1 cellular context compared by ENCODE assay signal in genomic region chr5:140295414-140295813, GRCh38.
TF ChIP-seq lines count a peak whose summit lies in the region.

No MANE protein-coding gene starts in this region.

TF ChIP-seq in WTC11, 78 proteins besides CTCF, POLR2A, EP300 and RAD21 (continued from another document):
- no peak for TF ChIP-seq FOXP4 (CRISPR knock-in tag; IDR thresholded peaks at IDR 0.05)
- no peak for TF ChIP-seq MLX (CRISPR knock-in tag; IDR thresholded peaks at IDR 0.05)
- no peak for TF ChIP-seq ARID4B (CRISPR knock-in tag; IDR thresholded peaks at IDR 0.05; ENCODE audit: borderline replicate concordance)
- TF ChIP-seq TEAD4 (CRISPR knock-in tag; IDR thresholded peaks at IDR 0.05), result no peak
- no peak for TF ChIP-seq NFYB (CRISPR knock-in tag; conservative IDR thresholded peaks at IDR 0.05; ENCODE audit: low read depth)
- no peak for TF ChIP-seq E2F5 (CRISPR knock-in tag; IDR thresholded peaks at IDR 0.05)
- TF ChIP-seq AR (CRISPR knock-in tag; IDR thresholded peaks at IDR 0.05), result no peak
- no peak for TF ChIP-seq TCF7 (CRISPR knock-in tag; IDR thresholded peaks at IDR 0.05; ENCODE audit: low read depth)
- TF ChIP-seq FOXK1 (CRISPR knock-in tag; IDR thresholded peaks at IDR 0.05), result no peak
- no peak for TF ChIP-seq CBFB (CRISPR knock-in tag; IDR thresholded peaks at IDR 0.05; ENCODE audit: low read depth)
- no peak for TF ChIP-seq ELF4 (CRISPR knock-in tag; IDR thresholded peaks at IDR 0.05; ENCODE audit: low read depth)
- TF ChIP-seq ZNF512 (CRISPR knock-in tag; IDR thresholded peaks at IDR 0.05; ENCODE audit: borderline replicate concordance), result no peak
- TF ChIP-seq ZSCAN18 (CRISPR knock-in tag; IDR thresholded peaks at IDR 0.05), result no peak
- TF ChIP-seq RORB (CRISPR knock-in tag; IDR thresholded peaks at IDR 0.05), result no peak
